Comparison of ENCODE assay signal across 27 cellular contexts in genomic region chr10:109218207-109218606, GRCh38.
DNase-seq lines count a peak whose midpoint lies in the region; ATAC-seq, FAIRE-seq and TF ChIP-seq lines count a peak whose summit lies in the region.
"Had no signal": no experiment of that assay in that cellular context is flagged by ENCODE, and none has a peak within 500 bp of the region (broad histone marks: within the 10 kb centered on the region; RNA-seq: fewer than 3 reads in every experiment).

No MANE protein-coding gene starts in this region.

- DNase-seq in MM.1S (peak; percentile 80), RCC 7860 (ENCODE audit: low spot score) (no peak), SW480 (ENCODE audit: low spot score) (peak; percentile 41), HEK293T (ENCODE audit: extremely low spot score) (no peak), lower lobe of right lung (no peak), left cardiac atrium (no peak), retina (no peak)
- DNase-seq: 8988T; ACHN; BE2C; C1 segment of cervical spinal cord; CD4-positive, alpha-beta memory T cell; CD4-positive, CD25-positive, alpha-beta regulatory T cell; CD8-positive, alpha-beta memory T cell; COR-L47; DMS 273 treated with DMSO at 0.1 percent for 48 hours; DMS153; DMS53; DMS79; DND-41; EL; GDM1 had no signal

- H3K9me3 ChIP-seq in MM.1S (replicated peaks; ENCODE audit: insufficient read depth, low read length) (no peaks in the 10 kb centered on the region), lower lobe of right lung (no peaks in the 10 kb centered on the region)
- H3K9me3 ChIP-seq: BE2C, BLaER1 had no signal

- no peaks in the 10 kb centered on the region for H3K36me3 ChIP-seq in MM.1S (replicated peaks; ENCODE audit: insufficient read depth, low read length)
- no peaks in the 10 kb centered on the region for H3K36me3 ChIP-seq in lower lobe of right lung
- H3K36me3 ChIP-seq: BE2C, BLaER1 had no signal

- no peaks in the 10 kb centered on the region for H4K20me1 ChIP-seq in MM.1S (ENCODE audit: insufficient read depth, low read length)
- H4K20me1 ChIP-seq: BLaER1 had no signal

- 0 out of 2 replicates have a peak, but pooled peaks cover 2% of the 10 kb centered on the region for H3F3A ChIP-seq in MM.1S (ENCODE audit: insufficient read depth, low read length)

- H3K27me3 ChIP-seq in MM.1S (replicated peaks; ENCODE audit: insufficient read depth, low read length) (no peaks in the 10 kb centered on the region), lower lobe of right lung (ENCODE audit: low read depth) (no peaks in the 10 kb centered on the region)
- H3K27me3 ChIP-seq: BE2C, BLaER1 had no signal

- no peak overlapping the region for H3K9ac ChIP-seq in MM.1S (ENCODE audit: low read length)
- H3K9ac ChIP-seq: BLaER1 had no signal

- no peak overlapping the region for H2AFZ ChIP-seq in MM.1S (ENCODE audit: low read length)

- no peak overlapping the region for H3K4me2 ChIP-seq in MM.1S (ENCODE audit: low read depth, low read length)
- H3K4me2 ChIP-seq: BLaER1 had no signal

- H3K79me2 ChIP-seq in MM.1S (ENCODE audit: low read length) = no peaks in the 10 kb centered on the region

- intact Hi-C loops in lower lobe of right lung (cut with DNase I) = no loop called here
- intact Hi-C loops in left cardiac atrium (cut with DNase I) = no loop called here

- CTCF ChIA-PET in HEK293T (lab: Yijun Ruan, JAX) = no interaction called here

- peaks cover 21% of the 10 kb centered on the region for H3K4me1 ChIP-seq in MM.1S (ENCODE audit: low read length)
- H3K4me1 ChIP-seq in lower lobe of right lung = no peaks in the 10 kb centered on the region
- H3K4me1 ChIP-seq: BE2C, BLaER1 had no signal

- H3K9me2 ChIP-seq in MM.1S (replicated peaks; ENCODE audit: insufficient read depth, low read length) = no peaks in the 10 kb centered on the region

- no peak for ATAC-seq in lower lobe of right lung
- no peak for ATAC-seq in left cardiac atrium
- ATAC-seq: GM12878 had no signal

- no peak for TF ChIP-seq CTCF in MM.1S (IDR thresholded peaks at IDR 0.05; ENCODE audit: low read length)
- TF ChIP-seq CTCF in lower lobe of right lung (IDR thresholded peaks at IDR 0.05) = no peak

- H3K27ac ChIP-seq in MM.1S (ENCODE audit: low read length) (no peak overlapping the region), lower lobe of right lung (no peak overlapping the region)
- H3K27ac ChIP-seq: BLaER1 had no signal

- POLR2A ChIA-PET in HEK293T (lab: Yijun Ruan, JAX) = no interaction called here

- peak; percentile 35 for FAIRE-seq in RCC 7860 (lab: Jason Lieb, UNC)
- FAIRE-seq: A204.1, GM12878, GM12892, GM18507 had no signal

- H3K4me3 ChIP-seq in MM.1S (ENCODE audit: low read length) (no peak overlapping the region), lower lobe of right lung (no peak overlapping the region)
- H3K4me3 ChIP-seq: BLaER1, GM12878 had no signal

TF ChIP-seq in HEK293T, 16 proteins besides CTCF, POLR2A, EP300 and RAD21:
- TF ChIP-seq CTBP1 (IDR thresholded peaks at IDR 0.05; ENCODE audit: borderline replicate concordance) = no peak
- TF ChIP-seq ARNT (IDR thresholded peaks at IDR 0.05) = no peak
- TF ChIP-seq BHLHE40 (IDR thresholded peaks at IDR 0.05; ENCODE audit: borderline replicate concordance) = no peak
- TF ChIP-seq L3MBTL2 (conservative IDR thresholded peaks at IDR 0.05) = no peak
- no peak for TF ChIP-seq FOXM1 (IDR thresholded peaks at IDR 0.05; ENCODE audit: borderline replicate concordance)
- no peak for TF ChIP-seq FOXA1 (IDR thresholded peaks at IDR 0.05)
- no peak for TF ChIP-seq ELF4 (IDR thresholded peaks at IDR 0.05)

Comparison
In these comparisons a context has a peak if more than half of its experiments do, and no peak if none do; other contexts are left out.
1. DNase-seq: peak in MM.1S (single experiment) and SW480 (single experiment); none in RCC 7860 (single experiment), HEK293T (single experiment), lower lobe of right lung (single experiment), left cardiac atrium (single experiment) and retina (single experiment).